ENCODE assay signal across 8 cellular contexts in genomic region chr2:64019083-64019974, GRCh38. TPM values are rescaled to one million over a fixed set of nuclear protein-coding genes. Genes with fewer than 3 reads are reported as not detected.
DNase-seq lines count a peak whose midpoint lies in the region; ATAC-seq, FAIRE-seq and TF ChIP-seq lines count a peak whose summit lies in the region.

A gene with protein sequence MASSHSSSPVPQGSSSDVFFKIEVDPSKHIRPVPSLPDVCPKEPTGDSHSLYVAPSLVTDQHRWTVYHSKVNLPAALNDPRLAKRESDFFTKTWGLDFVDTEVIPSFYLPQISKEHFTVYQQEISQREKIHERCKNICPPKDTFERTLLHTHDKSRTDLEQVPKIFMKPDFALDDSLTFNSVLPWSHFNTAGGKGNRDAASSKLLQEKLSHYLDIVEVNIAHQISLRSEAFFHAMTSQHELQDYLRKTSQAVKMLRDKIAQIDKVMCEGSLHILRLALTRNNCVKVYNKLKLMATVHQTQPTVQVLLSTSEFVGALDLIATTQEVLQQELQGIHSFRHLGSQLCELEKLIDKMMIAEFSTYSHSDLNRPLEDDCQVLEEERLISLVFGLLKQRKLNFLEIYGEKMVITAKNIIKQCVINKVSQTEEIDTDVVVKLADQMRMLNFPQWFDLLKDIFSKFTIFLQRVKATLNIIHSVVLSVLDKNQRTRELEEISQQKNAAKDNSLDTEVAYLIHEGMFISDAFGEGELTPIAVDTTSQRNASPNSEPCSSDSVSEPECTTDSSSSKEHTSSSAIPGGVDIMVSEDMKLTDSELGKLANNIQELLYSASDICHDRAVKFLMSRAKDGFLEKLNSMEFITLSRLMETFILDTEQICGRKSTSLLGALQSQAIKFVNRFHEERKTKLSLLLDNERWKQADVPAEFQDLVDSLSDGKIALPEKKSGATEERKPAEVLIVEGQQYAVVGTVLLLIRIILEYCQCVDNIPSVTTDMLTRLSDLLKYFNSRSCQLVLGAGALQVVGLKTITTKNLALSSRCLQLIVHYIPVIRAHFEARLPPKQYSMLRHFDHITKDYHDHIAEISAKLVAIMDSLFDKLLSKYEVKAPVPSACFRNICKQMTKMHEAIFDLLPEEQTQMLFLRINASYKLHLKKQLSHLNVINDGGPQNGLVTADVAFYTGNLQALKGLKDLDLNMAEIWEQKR (minus strand): TSS chr2:64019428. CDS start chr2:63983999, 35,429 bp downstream.

- H3K9ac ChIP-seq in Karpas-422 (ENCODE audit: low read length) (peak within 1 kb of the TSS; percentile 75), K562 (ENCODE audit: insufficient read depth in 1 of 2, low read depth in 2 of 2, low read length in 2 of 2) (peak within 1 kb of the TSS; percentile 85 to 97)

- peaks cover 20% of the 10 kb centered on the region for H3K4me1 ChIP-seq in Karpas-422 (ENCODE audit: low read length)
- H3K4me1 ChIP-seq in K562 (replicated peaks in 1 of 2; ENCODE audit: control insufficient read depth in 2 of 2, insufficient read depth in 2 of 2, low read length in 2 of 2), result peaks cover 12 to 19% of the 10 kb centered on the region in 2 experiments

- CTCF ChIA-PET in K562 (lab: Yijun Ruan, JAX; ENCODE audit: low intra/inter-chr PET ratio), result no interaction called here

- TF ChIP-seq RAD21 in K562 (CRISPR knock-in tag; conservative IDR thresholded peaks at IDR 0.05 in 1 of 2, IDR thresholded peaks at IDR 0.05 in 1 of 2), result no peak

- no TSS peak for BruUV-seq in K562 (replicated peaks; lab: Mats Ljungman, UMichigan)

- peak; percentile 73 for TF ChIP-seq POLR2A in K562 (conservative IDR thresholded peaks at IDR 0.05)

- H3K9me2 ChIP-seq in Karpas-422 (replicated peaks; ENCODE audit: insufficient read depth, low read length), result no peaks in the 10 kb centered on the region

- peak within 1 kb of the TSS; percentile 52 for H3K27ac ChIP-seq in Karpas-422 (ENCODE audit: low read length)
- H3K27ac ChIP-seq in K562 (ENCODE audit: extremely low read depth, low read depth, low read length), result peak within 1 kb of the TSS; percentile 89

- H3K9me1 ChIP-seq in K562 (ENCODE audit: control insufficient read depth, insufficient read depth, low read length), result no peaks in the 10 kb centered on the region

- H2AFZ ChIP-seq in Karpas-422 (ENCODE audit: low read length), result peak within 1 kb of the TSS; percentile 97
- H2AFZ ChIP-seq in K562 (ENCODE audit: low read depth, low read length), result peak within 1 kb of the TSS; percentile 98

- intact Hi-C loops in K562 (cut with micrococcal nuclease), result loop anchor here (5.0 kb wide), 1 partner anchor 177 kb away; the partner anchor contains the start of gene UGP2

- in situ Hi-C loops in G401 (cut with HindIII; ENCODE audit: low sequenced_read_pairs) (no loop called here), K562 (cut with MboI) (no loop called here)

- H3K27me3 ChIP-seq in Karpas-422 (ENCODE audit: low read length) (no peaks in the 10 kb centered on the region), K562 (ENCODE audit: control insufficient read depth in 2 of 2, insufficient read depth in 2 of 2, low read length in 2 of 2) (no peaks in the 10 kb centered on the region)

- ATAC-seq in GM21723 (IDR thresholded peaks at IDR 0.05; ENCODE audit: unreplicated experiment) (peak; percentile 71), K562 (peak; percentile 91)

- no peaks in the 10 kb centered on the region for H4K20me1 ChIP-seq in Karpas-422 (ENCODE audit: insufficient read depth, low read depth, low read length)
- H4K20me1 ChIP-seq in K562 (replicated peaks; ENCODE audit: control insufficient read depth, insufficient read depth, low read length), result no peaks in the 10 kb centered on the region

- peak within 1 kb of the TSS; percentile 75 for H3K4me3 ChIP-seq in Karpas-422 (ENCODE audit: low read length)
- peak within 1 kb of the TSS; percentile 68 for H3K4me3 ChIP-seq in K562
- H3K4me3 ChIP-seq in iPS-11a (ENCODE audit: low read depth, low read length), result peak within 1 kb of the TSS; percentile 61
- peak within 1 kb of the TSS; percentile 76 for H3K4me3 ChIP-seq in skeletal muscle cell (ENCODE audit: low read depth, low read length)

- POLR2A ChIA-PET in K562 (lab: Yijun Ruan, JAX), result interaction anchor here (0.6 to 1.1 kb wide), 2 partner anchors 59 to 587 kb away, joined by 3 to 4 read pairs; no protein-coding TSS in a partner anchor

- no peak for FAIRE-seq in K562 (lab: Jason Lieb, UNC)
- FAIRE-seq in D721Med (lab: Jason Lieb, UNC), result no peak

- H3K9me3 ChIP-seq in Karpas-422 (ENCODE audit: low read length), result no peaks in the 10 kb centered on the region
- H3K9me3 ChIP-seq in K562 (replicated peaks; ENCODE audit: control insufficient read depth, insufficient read depth, low read depth, low read length), result no peaks in the 10 kb centered on the region

- no peak for TF ChIP-seq CTCF in K562 (IDR thresholded peaks at IDR 0.05 in 2 of 3, conservative IDR thresholded peaks at IDR 0.05 in 1 of 3; ENCODE audit: insufficient read depth in 2 of 3, low read depth in 1 of 3, low read length in 3 of 3)
- no peak for TF ChIP-seq CTCF in D721Med (IDR thresholded peaks at IDR 0.05; ENCODE audit: insufficient read depth, missing control alignments)

- WGBS in K562 (ENCODE audit: insufficient coverage, low coverage, missing lambda C conversion rate), result 1% methylated on average over 49 of the region's 77 CpGs

- H3K4me2 ChIP-seq in Karpas-422 (ENCODE audit: low read depth, low read length, poor library complexity, severe bottlenecking), result peak within 1 kb of the TSS; percentile 72
- peak within 1 kb of the TSS; percentile 72 for H3K4me2 ChIP-seq in K562 (ENCODE audit: insufficient read depth, low read length)

- H3K36me3 ChIP-seq in Karpas-422 (ENCODE audit: insufficient read depth, low read length) (no peaks in the 10 kb centered on the region), K562 (ENCODE audit: control insufficient read depth, insufficient read depth, low read length) (no peaks in the 10 kb centered on the region)

- H3K79me2 ChIP-seq in Karpas-422 (ENCODE audit: low read length) (peaks cover 44% of the 10 kb centered on the region), K562 (ENCODE audit: control insufficient read depth, insufficient read depth, low read length) (peaks cover 54% of the 10 kb centered on the region)

- TF ChIP-seq EP300 in K562 (IDR thresholded peaks at IDR 0.05; ENCODE audit: low read length), result no peak

- DNase-seq in G401 (ENCODE audit: low spot score) (peak; percentile 63), Karpas-422 (peak; percentile 85), T1000 (lab: John Stamatoyannopoulos, UW) (peak; percentile 57), K562 (ENCODE audit: extremely low read depth in 1 of 4, low spot score in 3 of 4) (peak; percentile 73 to 81 (median 80)), skeletal muscle cell (ENCODE audit: low read depth) (no peak), D721Med (ENCODE audit: insufficient read length, low spot score) (no peak)

TF ChIP-seq in K562, 482 proteins besides CTCF, POLR2A, EP300 and RAD21 (continues in another document):
- TF ChIP-seq EHMT2 (IDR thresholded peaks at IDR 0.05), result no peak

RNA-seq across cellular contexts. Expression of the gene that starts here (rescaled TPM):
- 22.6 and 35.9 TPM in 2 replicates for total RNA-seq in G401 (2014; rRNA removed; shearing (Covaris generic))
- 23.7 and 33.8 TPM in 2 replicates for total RNA-seq in Karpas-422 (2014; rRNA removed; shearing (Covaris generic); ENCODE audit: low replicate concordance)
- total RNA-seq in K562 (2011; cell fraction: chromatin; rRNA removed; ENCODE audit: low replicate concordance), result 11.5 and 34.9 TPM in 2 replicates
- total RNA-seq in K562 (2011; cell fraction: nucleolus; rRNA removed), result 4.5 and 6.2 TPM in 2 replicates
- total RNA-seq in K562 (2011; cell fraction: nucleoplasm; rRNA removed), result 10.6 and 14.9 TPM in 2 replicates
- total RNA-seq in K562 (2014; rRNA removed) (11.9 and 12.3 TPM in 2 replicates), K562 (2014; rRNA removed; fragmentation: Illumina TruSeq; extraction: Trizol) (23.2 and 27.2 TPM in 2 replicates), K562 (2015; rRNA removed; fragmentation: Illumina TruSeq; extraction: Trizol) (20.5 and 21.4 TPM in 2 replicates), K562 (2021) (11.1 and 13.1 TPM in 2 replicates)
- polyA plus RNA-seq in K562 (2011; rRNA removed) (19.0 and 20.8 TPM in 2 replicates), K562 (2014; fragmentation: Illumina TruSeq; extraction: Trizol) (13.8 and 15.6 TPM in 2 replicates), K562 (2014; fragmentation: Nextera tagmentation; extraction: Ambion mirVana) (1 to 10 TPM; 4.9 to 6.1 TPM), K562 (2014; rRNA removed) (13.2 and 15.0 TPM in 2 replicates)
- polyA plus RNA-seq in K562 (2011; cell fraction: cytosol; rRNA removed), result 3.0 and 6.9 TPM in 2 replicates
- polyA plus RNA-seq in K562 (2011; cell fraction: nucleus; rRNA removed), result 9.3 and 17.6 TPM in 2 replicates
- 11.5 and 19.7 TPM in 2 replicates for polyA plus RNA-seq in K562 (2012)
- polyA minus RNA-seq in K562 (2011; rRNA and poly(A)+ RNA removed), result 29.0 and 41.4 TPM in 2 replicates
- polyA minus RNA-seq in K562 (2011; cell fraction: cytosol; rRNA and poly(A)+ RNA removed), result 8.3 and 10.3 TPM in 2 replicates
- polyA minus RNA-seq in K562 (2011; cell fraction: nucleus; rRNA and poly(A)+ RNA removed), result 9.7 and 21.3 TPM in 2 replicates

Comparison
In these comparisons a context has a peak if more than half of its experiments do, and no peak if none do; other contexts are left out.
1. DNase-seq: peak in G401 (single experiment), Karpas-422 (single experiment), T1000 (single experiment) and K562 (4 of 4); none in skeletal muscle cell (single experiment) and D721Med (single experiment).
2. Peak in every context shown above with its lines, with median percentiles within 50 percentile points of each other: H3K4me3 ChIP-seq.